ENCODE assay signal across 1 cellular context in the genomic region with DNA sequence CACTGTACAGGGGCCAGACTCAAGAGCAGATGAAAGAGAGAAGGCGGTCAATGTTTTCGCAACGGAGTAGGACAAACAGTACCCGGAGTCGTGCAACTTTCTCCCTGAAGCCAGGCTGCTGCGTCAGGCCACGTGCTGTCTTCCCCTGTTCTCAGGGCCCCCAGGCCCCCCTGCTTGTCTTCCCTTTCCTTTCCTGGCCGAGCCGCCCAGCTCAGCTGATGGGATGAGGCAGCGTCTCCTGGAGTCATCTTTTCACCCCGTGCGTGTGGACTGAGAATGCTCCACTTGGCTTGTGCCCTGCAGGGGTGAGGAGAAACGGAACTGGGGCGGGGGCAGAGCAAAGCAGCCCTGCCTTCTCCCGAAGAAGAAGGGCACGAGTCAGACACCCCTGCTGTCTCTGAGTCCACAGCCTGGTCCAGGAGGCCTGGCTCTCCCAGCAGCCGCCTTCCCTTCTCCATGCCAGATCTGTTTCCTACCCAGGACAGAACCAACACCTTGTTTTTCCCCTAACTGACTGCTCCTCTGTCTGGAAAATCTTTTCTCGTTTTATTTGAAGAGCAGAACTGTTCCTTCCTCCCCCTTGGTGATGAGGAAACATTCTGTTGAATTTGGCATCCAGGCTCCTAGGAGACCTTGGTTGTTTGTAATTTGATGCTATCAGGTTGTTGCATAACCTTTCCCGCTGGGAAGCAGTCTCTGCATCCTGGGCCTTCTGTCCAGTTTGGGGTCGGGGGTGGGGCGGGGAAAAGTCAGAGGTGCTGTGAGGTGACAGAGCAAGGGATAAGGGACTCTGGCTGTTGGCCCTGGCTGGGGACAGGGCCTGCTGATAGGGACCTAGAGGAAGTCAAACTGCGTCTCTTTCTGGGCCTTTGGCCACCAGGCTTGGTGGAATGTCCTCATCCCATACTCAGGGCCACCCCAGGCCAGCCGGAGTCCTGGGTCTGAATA.
TF ChIP-seq lines count a peak whose summit lies in the region.

No MANE protein-coding gene starts in this region.

TF ChIP-seq in HepG2, 621 proteins besides CTCF, POLR2A, EP300 and RAD21 (continued from another document):
- peak; percentile 74 for TF ChIP-seq NR2C2 (CRISPR knock-in tag; IDR thresholded peaks at IDR 0.05; ENCODE audit: borderline replicate concordance)
- TF ChIP-seq KLF13 (CRISPR knock-in tag; IDR thresholded peaks at IDR 0.05): peak; percentile 61; the same call in 1 of the 2 replicates
- TF ChIP-seq, protein P1, sequence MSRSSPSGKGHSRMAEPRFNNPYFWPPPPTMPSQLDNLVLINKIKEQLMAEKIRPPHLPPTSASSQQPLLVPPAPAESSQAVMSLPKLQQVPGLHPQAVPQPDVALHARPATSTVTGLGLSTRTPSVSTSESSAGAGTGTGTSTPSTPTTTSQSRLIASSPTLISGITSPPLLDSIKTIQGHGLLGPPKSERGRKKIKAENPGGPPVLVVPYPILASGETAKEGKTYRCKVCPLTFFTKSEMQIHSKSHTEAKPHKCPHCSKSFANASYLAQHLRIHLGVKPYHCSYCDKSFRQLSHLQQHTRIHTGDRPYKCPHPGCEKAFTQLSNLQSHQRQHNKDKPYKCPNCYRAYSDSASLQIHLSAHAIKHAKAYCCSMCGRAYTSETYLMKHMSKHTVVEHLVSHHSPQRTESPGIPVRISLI (CRISPR knock-in tag; IDR thresholded peaks at IDR 0.05; ENCODE audit: borderline replicate concordance): 0 out of 2 replicates have a peak, but pooled peaks have one; percentile 29
- peak; percentile 32; the same call in 1 of the 2 replicates for TF ChIP-seq ARHGAP35 (CRISPR knock-in tag; IDR thresholded peaks at IDR 0.05; ENCODE audit: borderline replicate concordance)
- TF ChIP-seq, protein P2, sequence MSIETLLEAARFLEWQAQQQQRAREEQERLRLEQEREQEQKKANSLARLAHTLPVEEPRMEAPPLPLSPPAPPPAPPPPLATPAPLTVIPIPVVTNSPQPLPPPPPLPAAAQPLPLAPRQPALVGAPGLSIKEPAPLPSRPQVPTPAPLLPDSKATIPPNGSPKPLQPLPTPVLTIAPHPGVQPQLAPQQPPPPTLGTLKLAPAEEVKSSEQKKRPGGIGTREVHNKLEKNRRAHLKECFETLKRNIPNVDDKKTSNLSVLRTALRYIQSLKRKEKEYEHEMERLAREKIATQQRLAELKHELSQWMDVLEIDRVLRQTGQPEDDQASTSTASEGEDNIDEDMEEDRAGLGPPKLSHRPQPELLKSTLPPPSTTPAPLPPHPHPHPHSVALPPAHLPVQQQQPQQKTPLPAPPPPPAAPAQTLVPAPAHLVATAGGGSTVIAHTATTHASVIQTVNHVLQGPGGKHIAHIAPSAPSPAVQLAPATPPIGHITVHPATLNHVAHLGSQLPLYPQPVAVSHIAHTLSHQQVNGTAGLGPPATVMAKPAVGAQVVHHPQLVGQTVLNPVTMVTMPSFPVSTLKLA (IDR thresholded peaks at IDR 0.05): peak; percentile 78
- TF ChIP-seq ZNF205 (CRISPR knock-in tag; IDR thresholded peaks at IDR 0.05): no peak; the same call in 1 of the 2 replicates
- TF ChIP-seq ZNF614 (CRISPR knock-in tag; IDR thresholded peaks at IDR 0.05; ENCODE audit: borderline replicate concordance): peak; percentile 72; the same call in 1 of the 2 replicates
